Comparison of ENCODE assay signal across 28 cellular contexts in genomic region chr10:1278304-1278703, GRCh38.
"Had no signal": no experiment of that assay in that cellular context is flagged by ENCODE, and none has a peak within 500 bp of the region (broad histone marks: within the 10 kb centered on the region; RNA-seq: fewer than 3 reads in every experiment).

No MANE protein-coding gene starts in this region.

- H3K36me3 Mint-ChIP-seq: immature natural killer cell; memory B cell; naive thymus-derived CD4-positive, alpha-beta T cell; natural killer cell treated with Interleukin-12 subunit alpha and Interleukin-12 subunit beta and Interleukin-15 and Interleukin-18, amount 100 ng/mL, for 72 hours; stimulated activated naive B cell treated with anti-CD40 and anti-IgM and Interleukin-4, amounts not matched to agents 10 μg/mL and 1 μg/mL and 100 μg/mL, for 72 hours; type B pancreatic cell had no signal

- H3K4me3 Mint-ChIP-seq: immature natural killer cell; memory B cell; naive thymus-derived CD4-positive, alpha-beta T cell; natural killer cell treated with Interleukin-12 subunit alpha and Interleukin-12 subunit beta and Interleukin-15 and Interleukin-18, amount 100 ng/mL, for 72 hours; stimulated activated naive B cell treated with anti-CD40 and anti-IgM and Interleukin-4, amounts not matched to agents 10 μg/mL and 1 μg/mL and 100 μg/mL, for 72 hours; type B pancreatic cell had no signal

- H3K27me3 ChIP-seq: pancreas, suprapubic skin, tibial nerve, uterus had no signal

- DNase-seq: heart left ventricle; hypothalamus; immature natural killer cell; kidney; midbrain; mucosa of descending colon; naive thymus-derived CD4-positive, alpha-beta T cell; pancreas; posterior cingulate gyrus; retina; right cardiac atrium; stimulated activated CD4-positive, alpha-beta T cell treated with anti-CD3 and anti-CD28 coated beads, Interleukin-12 subunit alpha, Interleukin-12 subunit beta, amount 100 ng/mL, for 4 hours; stimulated activated CD4-positive, alpha-beta T cell treated with anti-CD3 and anti-CD28 coated beads, Interleukin-15, amount 100 ng/mL, for 24 hours; stimulated activated CD4-positive, alpha-beta T cell treated with anti-CD3 and anti-CD28 coated beads, Interleukin-2, amount 100 ng/mL, for 24 hours; stimulated activated CD4-positive, alpha-beta T cell treated with anti-CD3 and anti-CD28 coated beads, Interleukin-4, amount 100 ng/mL, for 1 hour; stimulated activated naive B cell treated with anti-CD40 and anti-IgM and Interleukin-4, amounts not matched to agents 10 μg/mL and 1 μg/mL and 100 μg/mL, for 72 hours; stimulated activated naive CD8-positive, alpha-beta T cell treated with anti-CD3 and anti-CD28 coated beads, Interleukin-15, Interleukin-2, amounts not matched to agents 100 U/mL and 50 U/mL, for 24 hours; uterus had no signal

- H3K27ac Mint-ChIP-seq: immature natural killer cell; memory B cell; naive thymus-derived CD4-positive, alpha-beta T cell; natural killer cell treated with Interleukin-12 subunit alpha and Interleukin-12 subunit beta and Interleukin-15 and Interleukin-18, amount 100 ng/mL, for 72 hours; stimulated activated naive B cell treated with anti-CD40 and anti-IgM and Interleukin-4, amounts not matched to agents 10 μg/mL and 1 μg/mL and 100 μg/mL, for 72 hours; type B pancreatic cell had no signal

- H3K4me1 ChIP-seq: heart left ventricle, pancreas, prostate gland, suprapubic skin, tibial nerve, uterus had no signal

- H3K36me3 ChIP-seq: heart left ventricle, pancreas, prostate gland, suprapubic skin, thoracic aorta, tibial nerve, uterus had no signal

- H3K9me3 Mint-ChIP-seq: immature natural killer cell; memory B cell; natural killer cell treated with Interleukin-12 subunit alpha and Interleukin-12 subunit beta and Interleukin-15 and Interleukin-18, amount 100 ng/mL, for 72 hours; stimulated activated naive B cell treated with anti-CD40 and anti-IgM and Interleukin-4, amounts not matched to agents 10 μg/mL and 1 μg/mL and 100 μg/mL, for 72 hours; type B pancreatic cell had no signal

- FAIRE-seq: islet of Langerhans, kidney, pancreas had no signal

- H3K27ac ChIP-seq: heart left ventricle, pancreas, prostate gland, skin epidermis, suprapubic skin, thoracic aorta, tibial nerve, uterus had no signal

- H3K4me3 ChIP-seq: heart left ventricle, lung, mucosa of descending colon, pancreas, prostate gland, skin epidermis, suprapubic skin, thoracic aorta, tibial nerve, uterus had no signal

- H3K4me1 Mint-ChIP-seq: immature natural killer cell; memory B cell; naive thymus-derived CD4-positive, alpha-beta T cell; stimulated activated naive B cell treated with anti-CD40 and anti-IgM and Interleukin-4, amounts not matched to agents 10 μg/mL and 1 μg/mL and 100 μg/mL, for 72 hours had no signal

- H3K9me3 ChIP-seq: heart left ventricle, mucosa of descending colon, pancreas, prostate gland, suprapubic skin, thoracic aorta, tibial nerve, uterus had no signal
